Comparison of ENCODE assay signal across 9 cellular contexts in the genomic region with DNA sequence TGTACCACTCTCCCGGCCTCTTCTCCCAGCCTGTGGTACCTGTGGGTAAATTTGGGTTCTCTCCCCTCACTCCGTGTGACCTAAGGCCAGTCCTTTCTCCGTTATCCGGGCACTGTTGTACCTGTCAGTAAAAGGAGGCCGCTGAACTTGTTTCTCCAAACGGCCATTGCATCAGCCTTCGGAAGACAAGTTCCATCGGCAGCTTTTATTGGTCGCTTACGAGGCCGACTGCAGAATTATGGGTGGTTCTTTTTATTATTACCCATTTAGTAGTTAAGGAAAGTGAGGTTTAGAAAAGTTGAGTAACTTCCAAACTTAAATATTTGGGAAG. TPM values are rescaled to one million over a fixed set of nuclear protein-coding genes. Genes with fewer than 3 reads are reported as not detected.
A peak's percentile ranks its signal among the peaks of the same experiment; 100 is the strongest.
DNase-seq lines count a peak whose midpoint lies in the region; ATAC-seq and TF ChIP-seq lines count a peak whose summit lies in the region.
"Had no signal": no experiment of that assay in that cellular context is flagged by ENCODE, and none has a peak within 500 bp of the region (broad histone marks: within the 10 kb centered on the region; RNA-seq: fewer than 3 reads in every experiment).

No MANE protein-coding gene starts in this region.

- intact Hi-C loops in right cardiac atrium (cut with DNase I) = no loop called here
- intact Hi-C loops in sigmoid colon (cut with DNase I) = no loop called here

- H3K36me3 ChIP-seq in sigmoid colon = peaks cover 22 to 31% (median 28%) of the 10 kb centered on the region in 4 donors

- H3K36me3 Mint-ChIP-seq in IgD-negative memory B cell = peaks cover 16% of the 10 kb centered on the region
- peaks cover 55 to 58% of the 10 kb centered on the region in 2 donors for H3K36me3 Mint-ChIP-seq in activated naive CD4-positive, alpha-beta T cell treated with anti-CD3 and anti-CD28 coated beads, Interleukin-2, amount 50 U/mL, for 72 hours

- H3K4me1 ChIP-seq in right cardiac atrium (ENCODE audit: control insufficient read depth, insufficient read depth, low read length) (no peaks in the 10 kb centered on the region), sigmoid colon (peaks cover 0 to 16% (median 13%) of the 10 kb centered on the region in 4 donors)

- DNase-seq in stimulated activated CD4-positive, alpha-beta T cell treated with anti-CD3 and anti-CD28 coated beads, Interleukin-15, amount 100 ng/mL, for 24 hours = peak; percentile 40
- DNase-seq in stimulated activated CD4-positive, alpha-beta T cell treated with anti-CD3 and anti-CD28 coated beads, Interleukin-4, amount 100 ng/mL, for 4 hours = no peak
- DNase-seq in activated naive CD4-positive, alpha-beta T cell treated with anti-CD3 and anti-CD28 coated beads, Interleukin-2, amount 50 U/mL, for 72 hours (ENCODE audit: low spot score in 2 of 2) = peak in 1 of 2 donors; percentile 32
- DNase-seq in right cardiac atrium (no peak), sigmoid colon (no peak), Ammon's horn (ENCODE audit: low spot score) (no peak)

- H3K27ac ChIP-seq in right cardiac atrium (ENCODE audit: low read length) (peak overlapping the region; percentile 54), sigmoid colon (peak overlapping the region; percentile 82 to 87 (median 86))

- H3K27me3 ChIP-seq in right cardiac atrium (ENCODE audit: control insufficient read depth, insufficient read depth) (no peaks in the 10 kb centered on the region), sigmoid colon (no peaks in the 10 kb centered on the region)

- H3K9me3 ChIP-seq in right cardiac atrium (ENCODE audit: control insufficient read depth, low read length) = no peaks in the 10 kb centered on the region
- H3K9me3 ChIP-seq in sigmoid colon = no peaks in the 10 kb centered on the region

- peak overlapping the region; percentile 56 to 94 (median 82) for H3K27ac Mint-ChIP-seq in IgD-negative memory B cell
- peak overlapping the region; percentile 91 to 96 for H3K27ac Mint-ChIP-seq in activated naive CD4-positive, alpha-beta T cell treated with anti-CD3 and anti-CD28 coated beads, Interleukin-2, amount 50 U/mL, for 72 hours

- no peaks in the 10 kb centered on the region for H3K9me3 Mint-ChIP-seq in IgD-negative memory B cell
- H3K9me3 Mint-ChIP-seq in activated naive CD4-positive, alpha-beta T cell treated with anti-CD3 and anti-CD28 coated beads, Interleukin-2, amount 50 U/mL, for 72 hours = no peaks in the 10 kb centered on the region

- WGBS in right cardiac atrium = 1% methylated on average over 11 of the region's 11 CpGs
- 2% methylated on average over 11 of the region's 11 CpGs for WGBS in sigmoid colon, 2 donors

- H3K4me3 ChIP-seq in right cardiac atrium (ENCODE audit: low read length) (peak overlapping the region; percentile 51), sigmoid colon (peak overlapping the region; percentile 60 to 90 (median 60))

- H3K27me3 Mint-ChIP-seq in IgD-negative memory B cell = no peaks in the 10 kb centered on the region

- no peak for TF ChIP-seq POLR2A in sigmoid colon (IDR thresholded peaks at IDR 0.05)

- TF ChIP-seq EP300 in sigmoid colon (IDR thresholded peaks at IDR 0.05) = no peak

- TF ChIP-seq CTCF in sigmoid colon (IDR thresholded peaks at IDR 0.05) = no peak

- H3K4me3 Mint-ChIP-seq in IgD-negative memory B cell = peak overlapping the region; percentile 85 to 95 (median 94)

- peak; percentile 20 to 24 for ATAC-seq in activated naive CD4-positive, alpha-beta T cell treated with anti-CD3 and anti-CD28 coated beads, Interleukin-2, amount 50 U/mL, for 72 hours
- ATAC-seq in right cardiac atrium (peak; percentile 9 to 25), GM18870 (IDR thresholded peaks at IDR 0.05; ENCODE audit: unreplicated experiment) (no peak)

- H3K4me1 Mint-ChIP-seq in IgD-negative memory B cell = peaks cover 25 to 31% (median 28%) of the 10 kb centered on the region in 3 donors

RNA-seq across cellular contexts. Expression of a gene that starts 0.6 kb away (rescaled TPM):
- polyA plus RNA-seq in IgD-negative memory B cell = 1.8 TPM
- 10 to 100 TPM; 26.9 to 43.0 TPM for total RNA-seq in activated naive CD4-positive, alpha-beta T cell treated with anti-CD3 and anti-CD28 coated beads, Interleukin-2, amount 50 U/mL, for 72 hours
- total RNA-seq in right cardiac atrium = 10 to 100 TPM in 1 of 4 donors, 1 to 10 TPM in 3; 9.1 to 11.3 (median 9.4) TPM
- polyA plus RNA-seq in right cardiac atrium = 4.8 TPM
- 10 to 100 TPM in 3 of 4 donors, 1 to 10 TPM in 1; 8.8 to 16.3 (median 12.9) TPM for total RNA-seq in sigmoid colon
- 1 to 10 TPM; 2.5 to 8.7 (median 4.2) TPM for polyA plus RNA-seq in sigmoid colon

RNA-seq across cellular contexts. Expression of a gene that starts 12.0 kb away (rescaled TPM):
- polyA plus RNA-seq in IgD-negative memory B cell (7.7 TPM), right cardiac atrium (3.7 TPM), sigmoid colon (1 to 10 TPM in 2 of 3 donors, under 1 TPM in 1; 0.69 to 7.4 (median 1.2) TPM)
- 10 to 100 TPM; 14.2 to 19.7 TPM for total RNA-seq in activated naive CD4-positive, alpha-beta T cell treated with anti-CD3 and anti-CD28 coated beads, Interleukin-2, amount 50 U/mL, for 72 hours
- total RNA-seq in right cardiac atrium (1 to 10 TPM; 4.7 to 7.0 (median 6.2) TPM), sigmoid colon (1 to 10 TPM; 2.5 to 3.9 (median 3.5) TPM)

RNA-seq across cellular contexts. Expression of a gene that starts 33.2 kb away (rescaled TPM):
- not detected for polyA plus RNA-seq in IgD-negative memory B cell
- total RNA-seq in activated naive CD4-positive, alpha-beta T cell treated with anti-CD3 and anti-CD28 coated beads, Interleukin-2, amount 50 U/mL, for 72 hours = not detected
- 1 to 10 TPM in 1 of 4 donors, under 1 TPM in 2, not detected in 1; 0.65 to 2.3 (median 0.94) TPM for total RNA-seq in right cardiac atrium
- polyA plus RNA-seq in right cardiac atrium = 1.4 TPM
- total RNA-seq in sigmoid colon = 1 to 10 TPM; 3.0 to 9.6 (median 5.6) TPM
- under 1 TPM in 1 of 3 donors, not detected in 2; 0.82 TPM for polyA plus RNA-seq in sigmoid colon
- total RNA-seq: pulmonary artery endothelial cell had no signal
